In genomic region chr12:111369496-111370220, GRCh38 we compare ENCODE assay signal across 1 cellular context.
A peak's percentile ranks its signal among the peaks of the same experiment; 100 is the strongest.
TF ChIP-seq lines count a peak whose summit lies in the region.

No MANE protein-coding gene starts in this region.

TF ChIP-seq in K562, 482 proteins besides CTCF, POLR2A, EP300 and RAD21 (continued from another document):
- TF ChIP-seq THRA (IDR thresholded peaks at IDR 0.05) = no peak
- TF ChIP-seq ADNP (tag; IDR thresholded peaks at IDR 0.05) = 0 out of 2 replicates have a peak, but pooled peaks have one; percentile 47
- TF ChIP-seq RNF219 (CRISPR knock-in tag; IDR thresholded peaks at IDR 0.05) = no peak
- no peak for TF ChIP-seq ZNF512 (tag; IDR thresholded peaks at IDR 0.05)
- no peak for TF ChIP-seq ID3 (CRISPR knock-in tag; IDR thresholded peaks at IDR 0.05)
- TF ChIP-seq ID3 (tag; IDR thresholded peaks at IDR 0.05) = 0 out of 2 replicates have a peak, but pooled peaks have one; percentile 16
- TF ChIP-seq ZNF589 (CRISPR knock-in tag; IDR thresholded peaks at IDR 0.05; ENCODE audit: low read depth) = no peak
- TF ChIP-seq FOXA1 (IDR thresholded peaks at IDR 0.05; ENCODE audit: borderline replicate concordance) = no peak
- no peak for TF ChIP-seq CHD7 (IDR thresholded peaks at IDR 0.05; ENCODE audit: low read depth, low read length)
- TF ChIP-seq XRCC4 (IDR thresholded peaks at IDR 0.05; ENCODE audit: extremely low read depth, insufficient read depth, insufficient read length) = no peak
- TF ChIP-seq ZSCAN29 (IDR thresholded peaks at IDR 0.05) = no peak
- peak; percentile 3; the same call in 1 of the 2 replicates for TF ChIP-seq TFAP4 (CRISPR knock-in tag; IDR thresholded peaks at IDR 0.05; ENCODE audit: borderline replicate concordance)
- TF ChIP-seq TEAD1 (CRISPR knock-in tag; IDR thresholded peaks at IDR 0.05) = no peak
- TF ChIP-seq PRPF4 (IDR thresholded peaks at IDR 0.05; ENCODE audit: insufficient read depth, low read depth, low read length, poor library complexity, severe bottlenecking) = no peak
- TF ChIP-seq KDM1A (IDR thresholded peaks at IDR 0.05) = 0 out of 4 replicates have a peak, but pooled peaks of 1 of the 2 experiments have one; percentile 23
- TF ChIP-seq BACH1 (tag; IDR thresholded peaks at IDR 0.05) = no peak
- TF ChIP-seq ARHGAP35 (IDR thresholded peaks at IDR 0.05; ENCODE audit: partially characterized antibody) = no peak
- no peak for TF ChIP-seq USF2 (CRISPR knock-in tag; IDR thresholded peaks at IDR 0.05)
- TF ChIP-seq POLR3A (IDR thresholded peaks at IDR 0.05; ENCODE audit: borderline replicate concordance, extremely low read depth, insufficient read depth, insufficient read length) = peak; percentile 46
- no peak for TF ChIP-seq FOXK2 (conservative IDR thresholded peaks at IDR 0.05 in 1 of 2, IDR thresholded peaks at IDR 0.05 in 1 of 2; ENCODE audit: low read depth in 2 of 2)
- no peak for TF ChIP-seq CHD4 (IDR thresholded peaks at IDR 0.05; ENCODE audit: insufficient read depth, insufficient replicate concordance, low read depth, low read length, poor library complexity, severe bottlenecking)
- TF ChIP-seq SOX6 (IDR thresholded peaks at IDR 0.05) = no peak
- no peak for TF ChIP-seq ARID3A (IDR thresholded peaks at IDR 0.05; ENCODE audit: borderline replicate concordance, low read depth, low read length)
- TF ChIP-seq ZKSCAN1 (IDR thresholded peaks at IDR 0.05; ENCODE audit: low read depth, low read length) = peak; percentile 95
- no peak for TF ChIP-seq CBX5 (IDR thresholded peaks at IDR 0.05; ENCODE audit: borderline replicate concordance, low read depth)
- peak; percentile 51; the same call in 1 of the 2 replicates for TF ChIP-seq SPI1 (IDR thresholded peaks at IDR 0.05; ENCODE audit: borderline replicate concordance, low read depth, low read length)
- TF ChIP-seq TFAM (CRISPR knock-in tag; conservative IDR thresholded peaks at IDR 0.05) = no peak
- TF ChIP-seq GTF2B (IDR thresholded peaks at IDR 0.05; ENCODE audit: extremely low read depth, insufficient read length) = no peak
- no peak for TF ChIP-seq PTRF (tag; IDR thresholded peaks at IDR 0.05)
- TF ChIP-seq RBM22 (IDR thresholded peaks at IDR 0.05; ENCODE audit: low read depth, low read length, poor library complexity, severe bottlenecking) = no peak
